21 cellular contexts compared by ENCODE assay signal in the genomic region with DNA sequence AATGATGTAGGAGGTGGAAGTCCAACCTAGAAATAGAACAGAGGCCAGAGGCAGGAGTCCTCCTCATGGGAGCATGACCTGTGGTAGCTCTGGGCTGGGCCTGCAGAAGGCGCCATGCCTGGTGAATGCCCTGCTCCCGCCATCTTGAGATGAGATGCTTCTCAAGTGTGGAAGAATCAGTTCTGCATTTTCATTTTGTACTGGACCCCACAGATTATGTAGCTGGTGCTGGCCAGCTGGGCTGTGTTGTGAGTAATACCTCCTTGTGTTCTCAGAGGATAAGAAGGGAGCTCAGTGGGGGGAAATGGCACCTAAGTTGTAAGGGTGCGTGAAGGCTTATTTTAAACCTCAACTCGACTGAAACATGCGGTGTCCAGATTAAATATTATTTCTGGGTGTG.
DNase-seq lines count a peak whose midpoint lies in the region; ATAC-seq, FAIRE-seq and TF ChIP-seq lines count a peak whose summit lies in the region.
"Had no signal": no experiment of that assay in that cellular context is flagged by ENCODE, and none has a peak within 500 bp of the region (broad histone marks: within the 10 kb centered on the region; RNA-seq: fewer than 3 reads in every experiment).

No MANE protein-coding gene starts in this region.

- H3K9ac ChIP-seq in liver (ENCODE audit: low read depth in 1 of 2, low read length in 2 of 2) = no peak overlapping the region
- H3K9ac ChIP-seq in HepG2 (ENCODE audit: insufficient read depth, low read depth, low read length) = no peak overlapping the region

- no peak for TF ChIP-seq POLR2A in HepG2 (IDR thresholded peaks at IDR 0.05; ENCODE audit: insufficient read depth in 1 of 2, low read depth in 2 of 2, low read length in 2 of 2)

- H3K27ac ChIP-seq in liver (ENCODE audit: low read depth in 1 of 2, low read length in 2 of 2) (no peak overlapping the region), HepG2 (ENCODE audit: extremely low read length, insufficient read depth, low read length) (no peak overlapping the region), WERI-Rb-1 (no peak overlapping the region), left lung (no peak overlapping the region)
- H3K27ac ChIP-seq: SJSA1 had no signal

- intact Hi-C loops in HepG2 (cut with micrococcal nuclease; ENCODE audit: unreplicated experiment) (no loop called here), left lung (cut with DNase I) (no loop called here)

- H3K27me3 ChIP-seq in liver (ENCODE audit: control insufficient read depth in 4 of 4, insufficient read depth in 4 of 4, low read length in 3 of 4) (no peaks in the 10 kb centered on the region), HepG2 (ENCODE audit: control insufficient read depth in 1 of 2, insufficient read depth in 2 of 2, low read length in 2 of 2) (peaks cover 0 to 5% of the 10 kb centered on the region in 2 experiments; a peak in 2 of 5 replicates), WERI-Rb-1 (ENCODE audit: insufficient read depth, low read depth, severe bottlenecking) (no peaks in the 10 kb centered on the region), left lung (no peaks in the 10 kb centered on the region)
- H3K27me3 ChIP-seq: SJSA1 had no signal

- no peak overlapping the region for H3K4me3 ChIP-seq in liver (ENCODE audit: low read depth in 1 of 3, low read length in 3 of 3)
- H3K4me3 ChIP-seq in HepG2 (replicated peaks in 1 of 3; ENCODE audit: insufficient read depth in 1 of 3, low read depth in 2 of 3, low read length in 3 of 3) = no peak overlapping the region
- H3K4me3 ChIP-seq in WERI-Rb-1 (ENCODE audit: low read depth, low read length) = no peak overlapping the region
- no peak overlapping the region for H3K4me3 ChIP-seq in left lung
- H3K4me3 ChIP-seq: GM23338, SJSA1 had no signal

- POLR2A ChIA-PET in HepG2 (lab: Yijun Ruan, JAX) = no interaction called here

- TF ChIP-seq RAD21 in liver (IDR thresholded peaks at IDR 0.05) = no peak
- no peak for TF ChIP-seq RAD21 in HepG2 (CRISPR knock-in tag; IDR thresholded peaks at IDR 0.05)

- DNase-seq in HepG2 (ENCODE audit: low spot score) (no peak), WERI-Rb-1 (no peak), mesothelial cell of epicardium (ENCODE audit: low spot score in 2 of 2, unreplicated experiment in 2 of 2) (no peak), left lung (no peak)
- DNase-seq in activated effector memory CD4-positive, alpha-beta T cell treated with anti-CD3 and anti-CD28 coated beads, Interleukin-2, amount 50 U/mL, for 16 hours = no peak
- DNase-seq: 8988T; CD4-positive, CD25-positive, alpha-beta regulatory T cell; COR-L47; DMS 273 treated with DMSO at 0.1 percent for 48 hours; DND-41; KBM-7; NCI-H1694 treated with DMSO at 0.1 percent for 48 hours; NCI-H2107; NCI-H226; NCI-H524 treated with DMSO at 0.1 percent for 48 hours had no signal

- no peaks in the 10 kb centered on the region for H3K9me3 ChIP-seq in liver (ENCODE audit: control insufficient read depth in 4 of 4, low read length in 3 of 4)
- H3K9me3 ChIP-seq in HepG2 (ENCODE audit: low read length) = no peaks in the 10 kb centered on the region
- peaks cover 13% of the 10 kb centered on the region for H3K9me3 ChIP-seq in WERI-Rb-1 (ENCODE audit: severe bottlenecking)
- H3K9me3 ChIP-seq in left lung = peaks cover 0 to 6% of the 10 kb centered on the region in 2 donors
- H3K9me3 ChIP-seq: SJSA1 had no signal

- no peak for FAIRE-seq in HepG2 (lab: Jason Lieb, UNC)

- CTCF ChIA-PET in HepG2 (lab: Yijun Ruan, JAX; ENCODE audit: low intra/inter-chr PET ratio, low total read pairs) = no interaction called here

- H3K4me2 ChIP-seq in HepG2 (ENCODE audit: low read depth, low read length) = no peak overlapping the region
- H3K4me2 ChIP-seq: GM23338 had no signal

- WGBS in liver = 91% methylated on average over 5 of the region's 5 CpGs
- 49% methylated on average over 5 of the region's 5 CpGs for WGBS in HepG2 (ENCODE audit: low lambda C conversion rate)

- no peaks in the 10 kb centered on the region for H3K79me2 ChIP-seq in HepG2 (ENCODE audit: insufficient read depth, low read length)

- no peaks in the 10 kb centered on the region for H3K4me1 ChIP-seq in liver (ENCODE audit: control insufficient read depth in 4 of 4, insufficient read depth in 4 of 4, low read length in 3 of 4)
- H3K4me1 ChIP-seq in HepG2 (ENCODE audit: insufficient read depth, low read length) = no peaks in the 10 kb centered on the region
- no peaks in the 10 kb centered on the region for H3K4me1 ChIP-seq in left lung
- H3K4me1 ChIP-seq: SJSA1 had no signal

- no peaks in the 10 kb centered on the region for H3K36me3 ChIP-seq in liver (ENCODE audit: control insufficient read depth in 4 of 4, insufficient read depth in 3 of 4, low read depth in 1 of 4, low read length in 3 of 4)
- no peaks in the 10 kb centered on the region for H3K36me3 ChIP-seq in HepG2 (replicated peaks in 1 of 2; ENCODE audit: control insufficient read depth in 1 of 2, insufficient read depth in 2 of 2, low read length in 2 of 2)
- H3K36me3 ChIP-seq in WERI-Rb-1 = no peaks in the 10 kb centered on the region
- no peaks in the 10 kb centered on the region for H3K36me3 ChIP-seq in left lung
- H3K36me3 ChIP-seq: SJSA1 had no signal

- H4K20me1 ChIP-seq in HepG2 (ENCODE audit: insufficient read depth, low read length) = no peaks in the 10 kb centered on the region

- TF ChIP-seq EP300 in HepG2 (IDR thresholded peaks at IDR 0.05; ENCODE audit: low read depth in 2 of 2, low read length in 2 of 2) (no peak), HepG2 (CRISPR knock-in tag; IDR thresholded peaks at IDR 0.05; ENCODE audit: borderline replicate concordance) (no peak)

- no peak overlapping the region for H3K4me3 Mint-ChIP-seq in mesothelial cell of epicardium
- H3K4me3 Mint-ChIP-seq: CD4-positive, CD25-positive, alpha-beta regulatory T cell; GM23338 had no signal

- peaks cover 8% of the 10 kb centered on the region for H3K4me1 Mint-ChIP-seq in mesothelial cell of epicardium
- H3K4me1 Mint-ChIP-seq: CD4-positive, CD25-positive, alpha-beta regulatory T cell had no signal

- no TSS peak for BruUV-seq in HepG2 (replicated peaks; lab: Mats Ljungman, UMichigan)

- H3K27ac Mint-ChIP-seq in mesothelial cell of epicardium = peak overlapping the region; percentile 72
- H3K27ac Mint-ChIP-seq: CD4-positive, CD25-positive, alpha-beta regulatory T cell; GM23338 had no signal

- no peaks in the 10 kb centered on the region for H3K36me3 Mint-ChIP-seq in mesothelial cell of epicardium
- H3K36me3 Mint-ChIP-seq: CD4-positive, CD25-positive, alpha-beta regulatory T cell had no signal

- no peak for ATAC-seq in HepG2
- no peak for ATAC-seq in left lung
- ATAC-seq in GM21786 (IDR thresholded peaks at IDR 0.05; ENCODE audit: unreplicated experiment) = no peak
- no peak for ATAC-seq in GM19324 (IDR thresholded peaks at IDR 0.05; ENCODE audit: low FRiP score, unreplicated experiment)
- ATAC-seq: GM23338, HCT116 had no signal

- TF ChIP-seq CTCF in liver (IDR thresholded peaks at IDR 0.05; ENCODE audit: low read depth, low read length, missing input control) (no peak), HepG2 (CRISPR knock-in tag; IDR thresholded peaks at IDR 0.05) (no peak), WERI-Rb-1 (IDR thresholded peaks at IDR 0.05; ENCODE audit: low read depth, low read length) (0 out of 2 replicates have a peak, but pooled peaks have one; percentile 4), mesothelial cell of epicardium (IDR thresholded peaks at IDR 0.05; ENCODE audit: unreplicated experiment) (no peak), left lung (IDR thresholded peaks at IDR 0.05) (no peak)

- H3K9me3 Mint-ChIP-seq in mesothelial cell of epicardium = peaks cover 4% of the 10 kb centered on the region
- H3K9me3 Mint-ChIP-seq: GM23338 had no signal

- H3K27me3 Mint-ChIP-seq in mesothelial cell of epicardium (ENCODE audit: low read depth) = no peaks in the 10 kb centered on the region

- H2AFZ ChIP-seq in HepG2 (ENCODE audit: low read length) = no peak overlapping the region
- H2AFZ ChIP-seq: GM23338 had no signal

- in situ Hi-C loops in HepG2 (cut with HindIII; ENCODE audit: extremely low pct_ligation_motif_present, low pct_unique_long_range_greater_than_20kb) = no loop called here

TF ChIP-seq in liver, 16 proteins besides CTCF, POLR2A, EP300 and RAD21 (continues in another document):
- TF ChIP-seq, protein P1, sequence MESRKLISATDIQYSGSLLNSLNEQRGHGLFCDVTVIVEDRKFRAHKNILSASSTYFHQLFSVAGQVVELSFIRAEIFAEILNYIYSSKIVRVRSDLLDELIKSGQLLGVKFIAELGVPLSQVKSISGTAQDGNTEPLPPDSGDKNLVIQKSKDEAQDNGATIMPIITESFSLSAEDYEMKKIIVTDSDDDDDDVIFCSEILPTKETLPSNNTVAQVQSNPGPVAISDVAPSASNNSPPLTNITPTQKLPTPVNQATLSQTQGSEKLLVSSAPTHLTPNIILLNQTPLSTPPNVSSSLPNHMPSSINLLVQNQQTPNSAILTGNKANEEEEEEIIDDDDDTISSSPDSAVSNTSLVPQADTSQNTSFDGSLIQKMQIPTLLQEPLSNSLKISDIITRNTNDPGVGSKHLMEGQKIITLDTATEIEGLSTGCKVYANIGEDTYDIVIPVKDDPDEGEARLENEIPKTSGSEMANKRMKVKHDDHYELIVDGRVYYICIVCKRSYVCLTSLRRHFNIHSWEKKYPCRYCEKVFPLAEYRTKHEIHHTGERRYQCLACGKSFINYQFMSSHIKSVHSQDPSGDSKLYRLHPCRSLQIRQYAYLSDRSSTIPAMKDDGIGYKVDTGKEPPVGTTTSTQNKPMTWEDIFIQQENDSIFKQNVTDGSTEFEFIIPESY (IDR thresholded peaks at IDR 0.05) = no peak
- TF ChIP-seq, protein P2, sequence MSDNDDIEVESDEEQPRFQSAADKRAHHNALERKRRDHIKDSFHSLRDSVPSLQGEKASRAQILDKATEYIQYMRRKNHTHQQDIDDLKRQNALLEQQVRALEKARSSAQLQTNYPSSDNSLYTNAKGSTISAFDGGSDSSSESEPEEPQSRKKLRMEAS (IDR thresholded peaks at IDR 0.05) = no peak

TF ChIP-seq in HepG2, 621 proteins besides CTCF, POLR2A, EP300 and RAD21 (continues in another document):
- TF ChIP-seq ZNF816 (CRISPR knock-in tag; IDR thresholded peaks at IDR 0.05; ENCODE audit: borderline replicate concordance) (no peak), TMF1 (CRISPR knock-in tag; IDR thresholded peaks at IDR 0.05; ENCODE audit: low read depth) (no peak), SIX1 (CRISPR knock-in tag; IDR thresholded peaks at IDR 0.05; ENCODE audit: borderline replicate concordance) (no peak)
